17 cellular contexts compared by ENCODE assay signal in the genomic region with DNA sequence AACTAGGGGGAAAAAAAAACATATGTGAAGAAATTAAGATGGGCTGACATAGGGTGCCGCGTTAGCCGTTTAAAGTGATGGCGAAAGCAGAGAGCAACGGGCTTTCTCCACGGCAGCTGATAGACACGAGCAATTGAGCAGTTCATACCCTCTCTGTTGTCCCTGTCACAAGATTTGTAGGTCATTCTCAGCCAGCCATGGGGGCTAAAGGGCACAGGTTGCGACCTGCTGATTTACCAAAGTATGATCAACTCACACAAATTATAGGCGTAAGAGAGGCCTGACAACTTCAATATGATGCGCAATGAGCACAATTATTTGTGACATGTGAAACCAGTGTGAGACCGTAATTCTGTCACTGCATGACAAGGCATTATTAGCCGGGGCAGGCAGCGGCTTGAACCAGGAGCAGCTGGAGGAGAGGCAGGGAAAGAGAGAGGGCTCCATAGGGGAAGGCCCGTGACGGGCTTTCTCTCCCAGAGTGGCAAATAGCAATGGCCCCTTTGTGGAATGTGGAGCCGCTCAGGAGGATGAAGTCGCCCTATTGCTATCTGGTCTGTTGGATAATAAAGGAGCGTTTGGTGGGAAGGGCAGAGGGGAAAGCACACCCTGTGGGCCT.
"Had no signal": no experiment of that assay in that cellular context is flagged by ENCODE, and none has a peak within 500 bp of the region (broad histone marks: within the 10 kb centered on the region; RNA-seq: fewer than 3 reads in every experiment).

No MANE protein-coding gene starts in this region.

- H3K27ac ChIP-seq: ovary, tibial nerve had no signal

- H3K36me3 ChIP-seq: ovary, tibial nerve had no signal

- H3K36me3 Mint-ChIP-seq: activated naive CD4-positive, alpha-beta T cell treated with anti-CD3 and anti-CD28 coated beads, Interleukin-2, amount 50 U/mL, for 24 hours; brain; immature natural killer cell; natural killer cell treated with Interleukin-12 subunit alpha and Interleukin-12 subunit beta and Interleukin-15 and Interleukin-18, amount 100 ng/mL, for 72 hours had no signal

- H3K4me1 Mint-ChIP-seq: immature natural killer cell had no signal

- H3K9me3 Mint-ChIP-seq: activated naive CD4-positive, alpha-beta T cell treated with anti-CD3 and anti-CD28 coated beads, Interleukin-2, amount 50 U/mL, for 24 hours; effector memory CD8-positive, alpha-beta T cell; natural killer cell treated with Interleukin-12 subunit alpha and Interleukin-12 subunit beta and Interleukin-15 and Interleukin-18, amount 100 ng/mL, for 72 hours; T-helper 2 cell treated with Interferon-gamma antibody and Interleukin-4, amounts not matched to agents 5 μg/mL and 100 μg/mL, for 36 hours had no signal

- H3K27me3 ChIP-seq: ovary, tibial nerve had no signal

- H3K9me3 ChIP-seq: ovary, tibial nerve had no signal

- H3K27me3 Mint-ChIP-seq: brain had no signal

- DNase-seq: activated CD4-positive, alpha-beta T cell treated with anti-CD3 and anti-CD28 coated beads, Interleukin-2, amount 50 U/mL, for 4 hours; activated CD4-positive, CD25-positive, alpha-beta regulatory T cell treated with anti-CD3 and anti-CD28 coated beads, Interleukin-2, amount 50 U/mL, for 72 hours; activated T-cell treated with anti-CD3 and anti-CD28 coated beads, Interleukin-2, amount 50 U/mL, for 1 hour; amniotic stem cell; effector memory CD8-positive, alpha-beta T cell; hypothalamus; immature natural killer cell; left cardiac atrium; ovary; SW 1271 had no signal

- H3K27ac Mint-ChIP-seq: activated naive CD4-positive, alpha-beta T cell treated with anti-CD3 and anti-CD28 coated beads, Interleukin-2, amount 50 U/mL, for 24 hours; effector memory CD8-positive, alpha-beta T cell; immature natural killer cell; natural killer cell treated with Interleukin-12 subunit alpha and Interleukin-12 subunit beta and Interleukin-15 and Interleukin-18, amount 100 ng/mL, for 72 hours; T-helper 2 cell treated with Interferon-gamma antibody and Interleukin-4, amounts not matched to agents 5 μg/mL and 100 μg/mL, for 36 hours had no signal

- H3K4me3 ChIP-seq: lung, ovary, skin epidermis, tibial nerve had no signal

- H3K4me3 Mint-ChIP-seq: activated naive CD4-positive, alpha-beta T cell treated with anti-CD3 and anti-CD28 coated beads, Interleukin-2, amount 50 U/mL, for 24 hours; effector memory CD8-positive, alpha-beta T cell; immature natural killer cell; natural killer cell treated with Interleukin-12 subunit alpha and Interleukin-12 subunit beta and Interleukin-15 and Interleukin-18, amount 100 ng/mL, for 72 hours; T-helper 2 cell treated with Interferon-gamma antibody and Interleukin-4, amounts not matched to agents 5 μg/mL and 100 μg/mL, for 36 hours had no signal
